ENCODE assay signal across 15 cellular contexts in genomic region chr11:84634309-84634708, GRCh38.
A peak's percentile ranks its signal among the peaks of the same experiment; 100 is the strongest.
DNase-seq lines count a peak whose midpoint lies in the region; ATAC-seq, FAIRE-seq and TF ChIP-seq lines count a peak whose summit lies in the region.
"Had no signal": no experiment of that assay in that cellular context is flagged by ENCODE, and none has a peak within 500 bp of the region (broad histone marks: within the 10 kb centered on the region; RNA-seq: fewer than 3 reads in every experiment).

No MANE protein-coding gene starts in this region.

- no peak for TF ChIP-seq CTCF in pancreas (IDR thresholded peaks at IDR 0.05)

- WGBS in pancreas, 2 donors: 45 to 52% methylated on average over 2 of the region's 2 CpGs

- peak; percentile 30 for DNase-seq in H4 (ENCODE audit: low spot score)
- peak; percentile 31 for DNase-seq in NCI-H774 (lab: John Stamatoyannopoulos, UW)
- peak in 1 of 6 donors; percentile 27 for DNase-seq in pancreas
- no peak for DNase-seq in SW480 (ENCODE audit: low spot score)
- DNase-seq: CD8-positive, alpha-beta T cell; COR-L47; DMS153; GF-D8 had no signal

- H3K36me3 ChIP-seq in pancreas: no peaks in the 10 kb centered on the region

- H3K27ac ChIP-seq in pancreas: no peak overlapping the region
- H3K27ac ChIP-seq: A549 had no signal

- no peaks in the 10 kb centered on the region for H3K27me3 ChIP-seq in pancreas

- intact Hi-C loops in pancreas (cut with DNase I): no loop called here

- H3K4me1 ChIP-seq in pancreas: peaks cover 0 to 4% (median 0%) of the 10 kb centered on the region in 3 donors
- H3K4me1 ChIP-seq: A549 had no signal

- H3K9me3 ChIP-seq in pancreas: no peaks in the 10 kb centered on the region
- H3K9me3 ChIP-seq: A549 had no signal

- peak; percentile 70 for FAIRE-seq in islet of Langerhans (lab: Jason Lieb, UNC)
- FAIRE-seq in pancreas (lab: Jason Lieb, UNC): no peak
- FAIRE-seq: A549, D721Med, H54 had no signal

- peak in 3 of 4 donors; percentile 52 to 73 (median 61) for ATAC-seq in pancreas
- ATAC-seq in HG03442 (IDR thresholded peaks at IDR 0.05; ENCODE audit: unreplicated experiment): no peak
- ATAC-seq in HG03457 (IDR thresholded peaks at IDR 0.05; ENCODE audit: unreplicated experiment): no peak
- ATAC-seq: A549; CD8-positive, alpha-beta T cell; HCT116 had no signal

- H3K4me3 ChIP-seq in pancreas: no peak overlapping the region
- H3K4me3 ChIP-seq: A549 had no signal

Comparison
In these comparisons a context has a peak if more than half of its experiments do, and no peak if none do; other contexts are left out.
1. ATAC-seq: peak in pancreas (3 of 4); none in HG03442 (single experiment) and HG03457 (single experiment).